ENCODE assay signal across 9 cellular contexts in the genomic region with DNA sequence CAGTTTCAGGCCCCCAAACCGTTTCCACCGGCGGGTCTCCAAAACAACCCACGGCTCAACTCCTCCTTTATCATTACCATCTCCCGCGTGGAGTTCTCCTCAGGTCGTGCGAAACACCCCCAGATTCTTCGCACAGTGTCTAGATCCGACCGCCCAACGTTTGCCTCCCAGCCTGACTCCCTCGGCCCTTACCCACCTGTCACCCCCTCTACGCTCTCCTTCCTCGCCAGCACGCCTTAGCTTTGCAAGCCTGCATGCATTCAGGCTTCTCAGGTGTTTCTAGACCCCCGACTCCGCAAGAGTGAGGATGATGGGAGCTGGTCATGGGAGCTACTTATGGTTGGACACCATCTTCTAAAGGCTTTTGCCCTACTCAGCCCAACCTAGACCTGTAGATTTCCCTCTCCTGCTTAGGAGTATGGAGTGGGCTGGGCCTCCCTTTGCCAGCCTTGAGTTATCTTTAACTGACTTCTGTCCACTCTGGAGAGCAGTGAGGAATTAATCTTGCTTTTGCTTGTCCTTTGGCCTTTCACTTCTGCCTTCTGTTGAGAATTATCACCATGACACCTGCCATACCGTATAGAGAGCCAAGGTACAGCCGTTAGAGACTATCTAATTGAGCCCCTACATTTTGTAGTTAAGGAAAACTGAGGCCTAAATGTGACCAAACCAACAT. TPM values are rescaled to one million over a fixed set of nuclear protein-coding genes. Genes with fewer than 3 reads are reported as not detected.
DNase-seq lines count a peak whose midpoint lies in the region; ATAC-seq, FAIRE-seq and TF ChIP-seq lines count a peak whose summit lies in the region.
"Had no signal": no experiment of that assay in that cellular context is flagged by ENCODE, and none has a peak within 500 bp of the region (broad histone marks: within the 10 kb centered on the region; RNA-seq: fewer than 3 reads in every experiment).

No MANE protein-coding gene starts in this region.

- in situ Hi-C loops in K562 (cut with MboI) (no loop called here), transverse colon (cut with MboI; ENCODE audit: low pct_ligation_motif_present in 1 of 4, low pct_unique_long_range_greater_than_20kb in 1 of 4, low sequenced_read_pairs in 3 of 4) (loop anchor here in 1 of 4 donors (25.0 kb wide), 1 partner anchor 276 kb away; the partner anchor contains the start of gene RCC1)

- H3K36me3 Mint-ChIP-seq in activated CD4-positive, alpha-beta T cell treated with anti-CD3 and anti-CD28 coated beads, Interleukin-2, amount 10 ng/mL, durations not matched to agents 7 days and 5 days (ENCODE audit: low read depth), result peaks cover 9% of the 10 kb centered on the region

- H2AFZ ChIP-seq in K562 (ENCODE audit: low read depth, low read length), result peak overlapping the region; percentile 95

- no peak for TF ChIP-seq RAD21 in K562 (CRISPR knock-in tag; conservative IDR thresholded peaks at IDR 0.05 in 1 of 2, IDR thresholded peaks at IDR 0.05 in 1 of 2)

- H3K4me3 Mint-ChIP-seq in activated CD4-positive, alpha-beta T cell treated with anti-CD3 and anti-CD28 coated beads, Interleukin-2, amount 10 ng/mL, durations not matched to agents 7 days and 5 days, result no peak overlapping the region
- H3K4me3 Mint-ChIP-seq: memory B cell had no signal

- TF ChIP-seq CTCF in K562 (IDR thresholded peaks at IDR 0.05 in 2 of 3, conservative IDR thresholded peaks at IDR 0.05 in 1 of 3; ENCODE audit: insufficient read depth in 2 of 3, low read depth in 1 of 3, low read length in 3 of 3), result no peak
- TF ChIP-seq CTCF in left lung (IDR thresholded peaks at IDR 0.05), result no peak
- TF ChIP-seq CTCF in transverse colon (IDR thresholded peaks at IDR 0.05), result no peak

- H3K79me2 ChIP-seq in K562 (ENCODE audit: control insufficient read depth, insufficient read depth, low read length), result peaks cover 48% of the 10 kb centered on the region

- H3K4me1 ChIP-seq in K562 (replicated peaks in 1 of 2; ENCODE audit: control insufficient read depth in 2 of 2, insufficient read depth in 2 of 2, low read length in 2 of 2), result peaks cover 19 to 21% of the 10 kb centered on the region in 2 experiments
- H3K4me1 ChIP-seq in left lung, result peaks cover 5 to 38% of the 10 kb centered on the region in 2 donors
- H3K4me1 ChIP-seq in transverse colon, result peaks cover 12 to 36% (median 25%) of the 10 kb centered on the region in 4 donors

- peak; percentile 19 for DNase-seq in activated CD4-positive, alpha-beta T cell treated with anti-CD3 and anti-CD28 coated beads, Interleukin-2, amount 10 ng/mL, durations not matched to agents 7 days and 5 days
- DNase-seq in activated CD4-positive, alpha-beta T cell treated with anti-CD3 and anti-CD28 coated beads, Interleukin-2, amount 50 U/mL, for 48 hours, result no peak
- DNase-seq in K562 (ENCODE audit: extremely low read depth in 1 of 4, low spot score in 3 of 4), result peak; percentile 54 to 86 (median 60)
- DNase-seq in left lung, result no peak
- no peak for DNase-seq in transverse colon
- no peak for DNase-seq in superior temporal gyrus (ENCODE audit: extremely low spot score)
- no peak for DNase-seq in AML-193 (lab: John Stamatoyannopoulos, UW)

- H3K9ac ChIP-seq in K562 (ENCODE audit: insufficient read depth in 1 of 2, low read depth in 2 of 2, low read length in 2 of 2), result peak overlapping the region; percentile 79 to 96

- H3K9me1 ChIP-seq in K562 (ENCODE audit: control insufficient read depth, insufficient read depth, low read length), result no peaks in the 10 kb centered on the region

- H4K20me1 ChIP-seq in K562 (replicated peaks; ENCODE audit: control insufficient read depth, insufficient read depth, low read length), result 0 out of 2 replicates have a peak, but pooled peaks cover 6% of the 10 kb centered on the region

- TF ChIP-seq POLR2A in K562 (conservative IDR thresholded peaks at IDR 0.05) (0 out of 2 replicates have a peak, but pooled peaks have one; percentile 11), transverse colon (IDR thresholded peaks at IDR 0.05) (no peak)

- H3K4me2 ChIP-seq in K562 (ENCODE audit: insufficient read depth, low read length), result peak overlapping the region; percentile 93

- TF ChIP-seq EP300 in K562 (IDR thresholded peaks at IDR 0.05; ENCODE audit: low read length) (peak; percentile 70; the same call in 1 of the 2 replicates), transverse colon (IDR thresholded peaks at IDR 0.05; ENCODE audit: low read depth) (no peak)

- peaks cover 17% of the 10 kb centered on the region for H3K4me1 Mint-ChIP-seq in activated CD4-positive, alpha-beta T cell treated with anti-CD3 and anti-CD28 coated beads, Interleukin-2, amount 10 ng/mL, durations not matched to agents 7 days and 5 days

- H3K4me3 ChIP-seq in K562 (peak overlapping the region; percentile 67), left lung (peak overlapping the region; percentile 92 to 95), transverse colon (peak overlapping the region; percentile 75 to 97 (median 86))

- H3K27me3 ChIP-seq in K562 (ENCODE audit: control insufficient read depth in 2 of 2, insufficient read depth in 2 of 2, low read length in 2 of 2) (no peaks in the 10 kb centered on the region), left lung (no peaks in the 10 kb centered on the region), transverse colon (no peaks in the 10 kb centered on the region)

- peak; percentile 77 for FAIRE-seq in K562 (lab: Jason Lieb, UNC)

- ATAC-seq in K562, result peak; percentile 57
- ATAC-seq in left lung, result peak; percentile 2
- no peak for ATAC-seq in GM21390 (IDR thresholded peaks at IDR 0.05; ENCODE audit: unreplicated experiment)

- no peaks in the 10 kb centered on the region for H3K9me3 ChIP-seq in K562 (replicated peaks; ENCODE audit: control insufficient read depth, insufficient read depth, low read depth, low read length)
- H3K9me3 ChIP-seq in left lung, result no peaks in the 10 kb centered on the region
- H3K9me3 ChIP-seq in transverse colon, result no peaks in the 10 kb centered on the region

- POLR2A ChIA-PET in activated CD4-positive, alpha-beta T cell treated with anti-CD3 and anti-CD28 coated beads, Interleukin-2, amount 10 ng/mL, durations not matched to agents 7 days and 5 days (lab: Charles Lee), result no interaction called here
- POLR2A ChIA-PET in K562 (lab: Yijun Ruan, JAX), result interaction anchor here (0.6 to 4.8 kb wide), 18 partner anchors 9 to 590 kb away, joined by 3 to 40 read pairs (median 5); partner anchors contain the start of genes MED18, RCC1, RNU11 and SESN2

- H3K9me3 Mint-ChIP-seq in activated CD4-positive, alpha-beta T cell treated with anti-CD3 and anti-CD28 coated beads, Interleukin-2, amount 10 ng/mL, durations not matched to agents 7 days and 5 days, result no peaks in the 10 kb centered on the region
- H3K9me3 Mint-ChIP-seq: memory B cell had no signal

- H3K27ac ChIP-seq in K562 (ENCODE audit: extremely low read depth, low read depth, low read length) (peak overlapping the region; percentile 71), left lung (peak overlapping the region; percentile 4 to 94), transverse colon (peak overlapping the region; percentile 91 to 98 (median 95))

- WGBS in K562 (ENCODE audit: insufficient coverage, low coverage, missing lambda C conversion rate), result 2% methylated on average over 20 of the region's 20 CpGs
- WGBS in transverse colon (ENCODE audit: low coverage in 1 of 2), 2 donors, result 6 to 10% methylated on average over 15 to 20 of the region's 20 CpGs

- H3K27ac Mint-ChIP-seq in activated CD4-positive, alpha-beta T cell treated with anti-CD3 and anti-CD28 coated beads, Interleukin-2, amount 10 ng/mL, durations not matched to agents 7 days and 5 days, result no peak overlapping the region
- H3K27ac Mint-ChIP-seq: memory B cell had no signal

- CTCF ChIA-PET in activated CD4-positive, alpha-beta T cell treated with anti-CD3 and anti-CD28 coated beads, Interleukin-2, amount 10 ng/mL, durations not matched to agents 7 days and 5 days (lab: Charles Lee), result interaction anchor here (1.0 to 5.9 kb wide), 5 partner anchors 8 to 640 kb away, joined by 3 to 35 read pairs (median 4); partner anchors contain the start of gene SESN2
- CTCF ChIA-PET in K562 (lab: Yijun Ruan, JAX; ENCODE audit: low intra/inter-chr PET ratio), result no interaction called here

- H3K36me3 ChIP-seq in K562 (ENCODE audit: control insufficient read depth, insufficient read depth, low read length) (peaks cover 20% of the 10 kb centered on the region), left lung (no peaks in the 10 kb centered on the region), transverse colon (no peaks in the 10 kb centered on the region)

- H3K27me3 Mint-ChIP-seq in activated CD4-positive, alpha-beta T cell treated with anti-CD3 and anti-CD28 coated beads, Interleukin-2, amount 10 ng/mL, durations not matched to agents 7 days and 5 days, result no peaks in the 10 kb centered on the region
- H3K27me3 Mint-ChIP-seq: memory B cell had no signal

- BruUV-seq in K562 (replicated peaks; lab: Mats Ljungman, UMichigan), result no TSS peak

- intact Hi-C loops in K562 (cut with micrococcal nuclease), result loop anchor here (10.0 kb wide), 1 partner anchor 408 kb away; the partner anchor contains the start of genes RNU11 and TAF12
- intact Hi-C loops in left lung (cut with DNase I), result no loop called here
- intact Hi-C loops in transverse colon (cut with DNase I; ENCODE audit: low total_unique reads), result no loop called here

RNA-seq across cellular contexts. Expression of gene ATP5IF1, which starts 0.9 kb away (rescaled TPM):
- 100 to 1,000 TPM; 172 to 189 TPM for total RNA-seq in activated CD4-positive, alpha-beta T cell treated with anti-CD3 and anti-CD28 coated beads, Interleukin-2, amount 10 ng/mL, durations not matched to agents 7 days and 5 days
- 48.2 and 59.7 TPM in 2 replicates for total RNA-seq in K562 (2011; cell fraction: chromatin; rRNA removed; ENCODE audit: low replicate concordance)
- 75.0 and 82.2 TPM in 2 replicates for total RNA-seq in K562 (2011; cell fraction: nucleolus; rRNA removed)
- 110 and 124 TPM in 2 replicates for total RNA-seq in K562 (2011; cell fraction: nucleoplasm; rRNA removed)
- total RNA-seq in K562 (2014; rRNA removed) (1,281 and 1,288 TPM in 2 replicates), K562 (2014; rRNA removed; fragmentation: Illumina TruSeq; extraction: Trizol) (303 and 353 TPM in 2 replicates), K562 (2015; rRNA removed; fragmentation: Illumina TruSeq; extraction: Trizol) (425 and 445 TPM in 2 replicates), K562 (2021) (380 and 403 TPM in 2 replicates), left lung (100 to 1,000 TPM in 1 of 2 donors, 10 to 100 TPM in 1; 97.5 to 150 TPM), transverse colon (100 to 1,000 TPM; 131 to 503 (median 344) TPM)
- polyA plus RNA-seq in K562 (2011; rRNA removed) (343 and 388 TPM in 2 replicates), K562 (2014; fragmentation: Illumina TruSeq; extraction: Trizol) (338 and 607 TPM in 2 replicates), K562 (2014; fragmentation: Nextera tagmentation; extraction: Ambion mirVana) (100 to 1,000 TPM; 292 to 545 TPM), K562 (2014; rRNA removed) (1,422 and 1,500 TPM in 2 replicates)
- polyA plus RNA-seq in K562 (2011; cell fraction: cytosol; rRNA removed), result 299 and 407 TPM in 2 replicates
- 273 and 321 TPM in 2 replicates for polyA plus RNA-seq in K562 (2011; cell fraction: nucleus; rRNA removed)
- polyA plus RNA-seq in K562 (2012), result 405 and 915 TPM in 2 replicates
- 92.2 and 94.1 TPM in 2 replicates for polyA minus RNA-seq in K562 (2011; rRNA and poly(A)+ RNA removed)
- polyA minus RNA-seq in K562 (2011; cell fraction: cytosol; rRNA and poly(A)+ RNA removed), result 78.4 and 106 TPM in 2 replicates
- 40.0 and 57.4 TPM in 2 replicates for polyA minus RNA-seq in K562 (2011; cell fraction: nucleus; rRNA and poly(A)+ RNA removed)

RNA-seq across cellular contexts. Expression of gene DNAJC8, which starts 4.0 kb away (rescaled TPM):
- total RNA-seq in activated CD4-positive, alpha-beta T cell treated with anti-CD3 and anti-CD28 coated beads, Interleukin-2, amount 10 ng/mL, durations not matched to agents 7 days and 5 days, result 100 to 1,000 TPM; 110 to 128 TPM
- 32.8 and 70.6 TPM in 2 replicates for total RNA-seq in K562 (2011; cell fraction: chromatin; rRNA removed; ENCODE audit: low replicate concordance)
- 23.7 and 23.8 TPM in 2 replicates for total RNA-seq in K562 (2011; cell fraction: nucleolus; rRNA removed)
- 45.8 and 58.7 TPM in 2 replicates for total RNA-seq in K562 (2011; cell fraction: nucleoplasm; rRNA removed)
- total RNA-seq in K562 (2014; rRNA removed), result 132 and 186 TPM in 2 replicates
- 209 and 236 TPM in 2 replicates for total RNA-seq in K562 (2014; rRNA removed; fragmentation: Illumina TruSeq; extraction: Trizol)
- total RNA-seq in K562 (2015; rRNA removed; fragmentation: Illumina TruSeq; extraction: Trizol), result 220 and 230 TPM in 2 replicates
- total RNA-seq in K562 (2021), result 143 and 153 TPM in 2 replicates
- polyA plus RNA-seq in K562 (2011; rRNA removed), result 150 and 176 TPM in 2 replicates
- polyA plus RNA-seq in K562 (2011; cell fraction: cytosol; rRNA removed), result 82.1 and 115 TPM in 2 replicates
- polyA plus RNA-seq in K562 (2011; cell fraction: nucleus; rRNA removed), result 52.7 and 76.2 TPM in 2 replicates
- 151 and 153 TPM in 2 replicates for polyA plus RNA-seq in K562 (2012)
- 279 and 343 TPM in 2 replicates for polyA plus RNA-seq in K562 (2014; fragmentation: Illumina TruSeq; extraction: Trizol)
- polyA plus RNA-seq in K562 (2014; fragmentation: Nextera tagmentation; extraction: Ambion mirVana), result 100 to 1,000 TPM; 264 to 508 TPM
- polyA plus RNA-seq in K562 (2014; rRNA removed), result 180 and 202 TPM in 2 replicates
- 63.9 and 71.8 TPM in 2 replicates for polyA minus RNA-seq in K562 (2011; rRNA and poly(A)+ RNA removed)
- polyA minus RNA-seq in K562 (2011; cell fraction: cytosol; rRNA and poly(A)+ RNA removed), result 25.2 and 30.5 TPM in 2 replicates
- 11.4 and 23.2 TPM in 2 replicates for polyA minus RNA-seq in K562 (2011; cell fraction: nucleus; rRNA and poly(A)+ RNA removed)
- 10 to 100 TPM; 65.2 to 74.3 TPM for total RNA-seq in left lung
- total RNA-seq in transverse colon, result 10 to 100 TPM; 33.3 to 68.7 (median 46.8) TPM

RNA-seq across cellular contexts. Expression of gene SESN2, which starts 22.5 kb away (rescaled TPM):
- 10 to 100 TPM; 11.7 to 11.8 TPM for total RNA-seq in activated CD4-positive, alpha-beta T cell treated with anti-CD3 and anti-CD28 coated beads, Interleukin-2, amount 10 ng/mL, durations not matched to agents 7 days and 5 days
- 14.6 and 34.6 TPM in 2 replicates for total RNA-seq in K562 (2011; cell fraction: chromatin; rRNA removed; ENCODE audit: low replicate concordance)
- total RNA-seq in K562 (2011; cell fraction: nucleolus; rRNA removed), result 26.1 and 26.2 TPM in 2 replicates
- 23.4 and 26.2 TPM in 2 replicates for total RNA-seq in K562 (2011; cell fraction: nucleoplasm; rRNA removed)
- 54.4 and 55.3 TPM in 2 replicates for total RNA-seq in K562 (2014; rRNA removed)
- 16.8 and 16.9 TPM in 2 replicates for total RNA-seq in K562 (2014; rRNA removed; fragmentation: Illumina TruSeq; extraction: Trizol)
- total RNA-seq in K562 (2015; rRNA removed; fragmentation: Illumina TruSeq; extraction: Trizol), result 9.4 and 10.0 TPM in 2 replicates
- 61.1 and 71.3 TPM in 2 replicates for total RNA-seq in K562 (2021)
- 15.4 and 34.4 TPM in 2 replicates for polyA plus RNA-seq in K562 (2011; rRNA removed)
- 28.3 and 29.9 TPM in 2 replicates for polyA plus RNA-seq in K562 (2011; cell fraction: cytosol; rRNA removed)
- 26.7 and 31.1 TPM in 2 replicates for polyA plus RNA-seq in K562 (2011; cell fraction: nucleus; rRNA removed)
- 24.3 and 118 TPM in 2 replicates for polyA plus RNA-seq in K562 (2012)
- 47.6 and 61.0 TPM in 2 replicates for polyA plus RNA-seq in K562 (2014; fragmentation: Illumina TruSeq; extraction: Trizol)
- polyA plus RNA-seq in K562 (2014; fragmentation: Nextera tagmentation; extraction: Ambion mirVana), result 1 to 10 TPM; 3.7 to 5.4 TPM
- polyA plus RNA-seq in K562 (2014; rRNA removed), result 40.8 and 47.3 TPM in 2 replicates
- polyA minus RNA-seq in K562 (2011; rRNA and poly(A)+ RNA removed), result 13.4 and 14.9 TPM in 2 replicates
- polyA minus RNA-seq in K562 (2011; cell fraction: cytosol; rRNA and poly(A)+ RNA removed), result 15.4 and 28.6 TPM in 2 replicates
- 6.6 and 11.0 TPM in 2 replicates for polyA minus RNA-seq in K562 (2011; cell fraction: nucleus; rRNA and poly(A)+ RNA removed)
- total RNA-seq in left lung, result 10 to 100 TPM; 14.6 to 17.6 TPM
- 10 to 100 TPM; 25.1 to 44.5 (median 30.5) TPM for total RNA-seq in transverse colon

Comparison
In these comparisons a context has a peak if more than half of its experiments do, and no peak if none do; other contexts are left out.
1. DNase-seq: peak in activated CD4-positive, alpha-beta T cell treated with anti-CD3 and anti-CD28 coated beads, Interleukin-2, amount 10 ng/mL, durations not matched to agents 7 days and 5 days (single experiment) and K562 (4 of 4); none in activated CD4-positive, alpha-beta T cell treated with anti-CD3 and anti-CD28 coated beads, Interleukin-2, amount 50 U/mL, for 48 hours (0 of 2), left lung (0 of 2), transverse colon (single experiment), superior temporal gyrus (single experiment) and AML-193 (0 of 2).
2. Peak in every context shown above with its lines, with median percentiles within 50 percentile points of each other: H3K27ac ChIP-seq and H3K4me3 ChIP-seq.